Comparison of ENCODE assay signal across 1 cellular context in the genomic region with DNA sequence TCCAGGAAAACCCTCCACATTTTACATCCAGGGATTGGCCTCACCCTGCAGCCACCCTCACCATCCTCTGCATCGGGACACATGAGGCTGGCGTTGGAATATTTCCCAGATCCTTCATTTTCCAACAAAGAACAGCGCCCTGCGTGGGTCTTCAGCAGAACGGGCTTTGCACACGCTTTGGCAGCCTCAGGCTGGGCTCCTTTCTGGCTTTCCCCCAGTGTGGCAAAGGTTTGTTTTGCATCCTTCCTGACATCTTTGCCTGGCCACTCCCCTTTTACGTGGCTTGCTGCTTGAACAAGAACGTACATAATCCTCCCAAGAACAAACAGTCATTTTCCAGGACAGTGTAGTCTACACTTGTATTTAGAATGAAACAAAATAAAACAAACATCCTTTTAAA.
TF ChIP-seq lines count a peak whose summit lies in the region.

No MANE protein-coding gene starts in this region.

TF ChIP-seq in WTC11, 78 proteins besides CTCF, POLR2A, EP300 and RAD21 (continued from another document):
- TF ChIP-seq E2F1 (CRISPR knock-in tag; IDR thresholded peaks at IDR 0.05) (no peak), MLX (CRISPR knock-in tag; IDR thresholded peaks at IDR 0.05) (no peak), ELF4 (CRISPR knock-in tag; IDR thresholded peaks at IDR 0.05; ENCODE audit: low read depth) (no peak), SOX15 (CRISPR knock-in tag; IDR thresholded peaks at IDR 0.05) (no peak), ZBTB21 (CRISPR knock-in tag; IDR thresholded peaks at IDR 0.05; ENCODE audit: borderline replicate concordance) (no peak), CBFB (CRISPR knock-in tag; IDR thresholded peaks at IDR 0.05; ENCODE audit: low read depth) (no peak)
